1 cellular context compared by ENCODE assay signal in genomic region chr5:83076742-83077661, GRCh38.
TF ChIP-seq lines count a peak whose summit lies in the region.

A gene with protein sequence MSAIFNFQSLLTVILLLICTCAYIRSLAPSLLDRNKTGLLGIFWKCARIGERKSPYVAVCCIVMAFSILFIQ (minus strand): TSS chr5:83077394. CDS start chr5:83077323, 71 bp downstream.
TSS of gene XRCC4 (plus strand) at chr5:83077547. CDS start at chr5:83104920, 27,373 bp downstream.

TF ChIP-seq in HepG2, 621 proteins besides CTCF, POLR2A, EP300 and RAD21 (continued from another document and continues in another):
- TF ChIP-seq HNF4G (IDR thresholded peaks at IDR 0.05; ENCODE audit: borderline replicate concordance, low read depth, low read length): no peak; the same call in 1 of the 2 replicates
- TF ChIP-seq HNF4G (CRISPR knock-in tag; IDR thresholded peaks at IDR 0.05; ENCODE audit: borderline replicate concordance, low read depth): no peak
- TF ChIP-seq ZNF205 (CRISPR knock-in tag; IDR thresholded peaks at IDR 0.05): no peak
- no peak for TF ChIP-seq ZNF235 (CRISPR knock-in tag; IDR thresholded peaks at IDR 0.05; ENCODE audit: borderline replicate concordance)
- no peak for TF ChIP-seq ARHGAP35 (CRISPR knock-in tag; IDR thresholded peaks at IDR 0.05; ENCODE audit: borderline replicate concordance)
- no peak for TF ChIP-seq ZFP62 (CRISPR knock-in tag; IDR thresholded peaks at IDR 0.05)
- no peak for TF ChIP-seq TBP (CRISPR knock-in tag; IDR thresholded peaks at IDR 0.05)
- TF ChIP-seq, protein P1, sequence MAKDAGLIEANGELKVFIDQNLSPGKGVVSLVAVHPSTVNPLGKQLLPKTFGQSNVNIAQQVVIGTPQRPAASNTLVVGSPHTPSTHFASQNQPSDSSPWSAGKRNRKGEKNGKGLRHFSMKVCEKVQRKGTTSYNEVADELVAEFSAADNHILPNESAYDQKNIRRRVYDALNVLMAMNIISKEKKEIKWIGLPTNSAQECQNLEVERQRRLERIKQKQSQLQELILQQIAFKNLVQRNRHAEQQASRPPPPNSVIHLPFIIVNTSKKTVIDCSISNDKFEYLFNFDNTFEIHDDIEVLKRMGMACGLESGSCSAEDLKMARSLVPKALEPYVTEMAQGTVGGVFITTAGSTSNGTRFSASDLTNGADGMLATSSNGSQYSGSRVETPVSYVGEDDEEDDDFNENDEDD (CRISPR knock-in tag; IDR thresholded peaks at IDR 0.05; ENCODE audit: borderline replicate concordance): peak; percentile 92
- TF ChIP-seq CHCHD3 (CRISPR knock-in tag; IDR thresholded peaks at IDR 0.05): no peak
- TF ChIP-seq RBFOX2 (IDR thresholded peaks at IDR 0.05; ENCODE audit: low read depth, low read length): peak; percentile 92
- TF ChIP-seq ATF1 (CRISPR knock-in tag; IDR thresholded peaks at IDR 0.05): peak; percentile 90
- no peak for TF ChIP-seq NPAS2 (CRISPR knock-in tag; IDR thresholded peaks at IDR 0.05; ENCODE audit: borderline replicate concordance)
- TF ChIP-seq CBX2 (IDR thresholded peaks at IDR 0.05; ENCODE audit: low read depth, low read length): no peak
- no peak for TF ChIP-seq CBX2 (CRISPR knock-in tag; IDR thresholded peaks at IDR 0.05; ENCODE audit: low read depth)
- no peak; the same call in 1 of the 2 replicates for TF ChIP-seq ZNF747 (CRISPR knock-in tag; IDR thresholded peaks at IDR 0.05; ENCODE audit: borderline replicate concordance)
- TF ChIP-seq, protein P2, sequence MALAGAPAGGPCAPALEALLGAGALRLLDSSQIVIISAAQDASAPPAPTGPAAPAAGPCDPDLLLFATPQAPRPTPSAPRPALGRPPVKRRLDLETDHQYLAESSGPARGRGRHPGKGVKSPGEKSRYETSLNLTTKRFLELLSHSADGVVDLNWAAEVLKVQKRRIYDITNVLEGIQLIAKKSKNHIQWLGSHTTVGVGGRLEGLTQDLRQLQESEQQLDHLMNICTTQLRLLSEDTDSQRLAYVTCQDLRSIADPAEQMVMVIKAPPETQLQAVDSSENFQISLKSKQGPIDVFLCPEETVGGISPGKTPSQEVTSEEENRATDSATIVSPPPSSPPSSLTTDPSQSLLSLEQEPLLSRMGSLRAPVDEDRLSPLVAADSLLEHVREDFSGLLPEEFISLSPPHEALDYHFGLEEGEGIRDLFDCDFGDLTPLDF (CRISPR knock-in tag; IDR thresholded peaks at IDR 0.05): peak; percentile 81
- TF ChIP-seq, protein P3, sequence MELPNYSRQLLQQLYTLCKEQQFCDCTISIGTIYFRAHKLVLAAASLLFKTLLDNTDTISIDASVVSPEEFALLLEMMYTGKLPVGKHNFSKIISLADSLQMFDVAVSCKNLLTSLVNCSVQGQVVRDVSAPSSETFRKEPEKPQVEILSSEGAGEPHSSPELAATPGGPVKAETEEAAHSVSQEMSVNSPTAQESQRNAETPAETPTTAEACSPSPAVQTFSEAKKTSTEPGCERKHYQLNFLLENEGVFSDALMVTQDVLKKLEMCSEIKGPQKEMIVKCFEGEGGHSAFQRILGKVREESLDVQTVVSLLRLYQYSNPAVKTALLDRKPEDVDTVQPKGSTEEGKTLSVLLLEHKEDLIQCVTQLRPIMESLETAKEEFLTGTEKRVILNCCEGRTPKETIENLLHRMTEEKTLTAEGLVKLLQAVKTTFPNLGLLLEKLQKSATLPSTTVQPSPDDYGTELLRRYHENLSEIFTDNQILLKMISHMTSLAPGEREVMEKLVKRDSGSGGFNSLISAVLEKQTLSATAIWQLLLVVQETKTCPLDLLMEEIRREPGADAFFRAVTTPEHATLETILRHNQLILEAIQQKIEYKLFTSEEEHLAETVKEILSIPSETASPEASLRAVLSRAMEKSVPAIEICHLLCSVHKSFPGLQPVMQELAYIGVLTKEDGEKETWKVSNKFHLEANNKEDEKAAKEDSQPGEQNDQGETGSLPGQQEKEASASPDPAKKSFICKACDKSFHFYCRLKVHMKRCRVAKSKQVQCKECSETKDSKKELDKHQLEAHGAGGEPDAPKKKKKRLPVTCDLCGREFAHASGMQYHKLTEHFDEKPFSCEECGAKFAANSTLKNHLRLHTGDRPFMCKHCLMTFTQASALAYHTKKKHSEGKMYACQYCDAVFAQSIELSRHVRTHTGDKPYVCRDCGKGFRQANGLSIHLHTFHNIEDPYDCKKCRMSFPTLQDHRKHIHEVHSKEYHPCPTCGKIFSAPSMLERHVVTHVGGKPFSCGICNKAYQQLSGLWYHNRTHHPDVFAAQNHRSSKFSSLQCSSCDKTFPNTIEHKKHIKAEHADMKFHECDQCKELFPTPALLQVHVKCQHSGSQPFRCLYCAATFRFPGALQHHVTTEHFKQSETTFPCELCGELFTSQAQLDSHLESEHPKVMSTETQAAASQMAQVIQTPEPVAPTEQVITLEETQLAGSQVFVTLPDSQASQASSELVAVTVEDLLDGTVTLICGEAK (IDR thresholded peaks at IDR 0.05): peak; percentile 83
- TF ChIP-seq, protein P3 (CRISPR knock-in tag; IDR thresholded peaks at IDR 0.05): peak; percentile 39; the same call in 1 of the 2 replicates
- TF ChIP-seq MATR3 (CRISPR knock-in tag; IDR thresholded peaks at IDR 0.05): no peak
- no peak for TF ChIP-seq FOSL1 (CRISPR knock-in tag; IDR thresholded peaks at IDR 0.05; ENCODE audit: borderline replicate concordance)
- no peak for TF ChIP-seq SKIL (CRISPR knock-in tag; IDR thresholded peaks at IDR 0.05; ENCODE audit: borderline replicate concordance)
- TF ChIP-seq, protein P4, sequence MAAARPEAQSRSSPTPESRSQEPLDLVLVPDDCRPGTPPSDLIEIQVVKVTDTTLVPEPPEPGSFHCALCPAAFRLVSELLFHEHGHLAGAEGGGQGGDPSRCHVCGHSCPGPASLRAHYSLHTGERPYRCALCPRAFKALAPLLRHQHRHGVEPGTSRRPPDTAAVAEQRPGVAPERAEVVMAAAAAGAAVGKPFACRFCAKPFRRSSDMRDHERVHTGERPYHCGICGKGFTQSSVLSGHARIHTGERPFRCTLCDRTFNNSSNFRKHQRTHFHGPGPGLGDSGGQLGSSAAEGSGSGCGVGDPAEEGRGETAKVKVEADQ (CRISPR knock-in tag; IDR thresholded peaks at IDR 0.05; ENCODE audit: borderline replicate concordance): no peak
- TF ChIP-seq KLF13 (CRISPR knock-in tag; IDR thresholded peaks at IDR 0.05): no peak
- no peak for TF ChIP-seq ZNF773 (CRISPR knock-in tag; IDR thresholded peaks at IDR 0.05; ENCODE audit: borderline replicate concordance)
- TF ChIP-seq PHF21A (CRISPR knock-in tag; IDR thresholded peaks at IDR 0.05): no peak
- 0 out of 2 replicates have a peak, but pooled peaks have one; percentile 24 for TF ChIP-seq KLF12 (CRISPR knock-in tag; IDR thresholded peaks at IDR 0.05; ENCODE audit: borderline replicate concordance)
- no peak for TF ChIP-seq MAFG (CRISPR knock-in tag; IDR thresholded peaks at IDR 0.05)
- TF ChIP-seq ATF3 (CRISPR knock-in tag; IDR thresholded peaks at IDR 0.05): no peak
- TF ChIP-seq SIN3A (IDR thresholded peaks at IDR 0.05; ENCODE audit: borderline replicate concordance, low read depth, low read length): peak; percentile 95
- TF ChIP-seq, protein P5, sequence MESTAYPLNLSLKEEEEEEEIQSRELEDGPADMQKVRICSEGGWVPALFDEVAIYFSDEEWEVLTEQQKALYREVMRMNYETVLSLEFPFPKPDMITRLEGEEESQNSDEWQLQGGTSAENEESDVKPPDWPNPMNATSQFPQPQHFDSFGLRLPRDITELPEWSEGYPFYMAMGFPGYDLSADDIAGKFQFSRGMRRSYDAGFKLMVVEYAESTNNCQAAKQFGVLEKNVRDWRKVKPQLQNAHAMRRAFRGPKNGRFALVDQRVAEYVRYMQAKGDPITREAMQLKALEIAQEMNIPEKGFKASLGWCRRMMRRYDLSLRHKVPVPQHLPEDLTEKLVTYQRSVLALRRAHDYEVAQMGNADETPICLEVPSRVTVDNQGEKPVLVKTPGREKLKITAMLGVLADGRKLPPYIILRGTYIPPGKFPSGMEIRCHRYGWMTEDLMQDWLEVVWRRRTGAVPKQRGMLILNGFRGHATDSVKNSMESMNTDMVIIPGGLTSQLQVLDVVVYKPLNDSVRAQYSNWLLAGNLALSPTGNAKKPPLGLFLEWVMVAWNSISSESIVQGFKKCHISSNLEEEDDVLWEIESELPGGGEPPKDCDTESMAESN (CRISPR knock-in tag; conservative IDR thresholded peaks at IDR 0.05): peak; percentile 17; the same call in 1 of the 2 replicates
- no peak for TF ChIP-seq ZNF562 (CRISPR knock-in tag; IDR thresholded peaks at IDR 0.05; ENCODE audit: borderline replicate concordance)
- TF ChIP-seq, protein P6, sequence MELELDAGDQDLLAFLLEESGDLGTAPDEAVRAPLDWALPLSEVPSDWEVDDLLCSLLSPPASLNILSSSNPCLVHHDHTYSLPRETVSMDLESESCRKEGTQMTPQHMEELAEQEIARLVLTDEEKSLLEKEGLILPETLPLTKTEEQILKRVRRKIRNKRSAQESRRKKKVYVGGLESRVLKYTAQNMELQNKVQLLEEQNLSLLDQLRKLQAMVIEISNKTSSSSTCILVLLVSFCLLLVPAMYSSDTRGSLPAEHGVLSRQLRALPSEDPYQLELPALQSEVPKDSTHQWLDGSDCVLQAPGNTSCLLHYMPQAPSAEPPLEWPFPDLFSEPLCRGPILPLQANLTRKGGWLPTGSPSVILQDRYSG (CRISPR knock-in tag; IDR thresholded peaks at IDR 0.05): no peak
- peak; percentile 52; the same call in 1 of the 2 replicates for TF ChIP-seq DR1 (CRISPR knock-in tag; IDR thresholded peaks at IDR 0.05)
- no peak for TF ChIP-seq ZNF24 (IDR thresholded peaks at IDR 0.05)
- TF ChIP-seq ZNF776 (CRISPR knock-in tag; IDR thresholded peaks at IDR 0.05): 0 out of 2 replicates have a peak, but pooled peaks have one; percentile 52
- 0 out of 2 replicates have a peak, but pooled peaks have one; percentile 1 for TF ChIP-seq BCL6 (CRISPR knock-in tag; IDR thresholded peaks at IDR 0.05)
- peak; percentile 66 for TF ChIP-seq ZBTB38 (CRISPR knock-in tag; IDR thresholded peaks at IDR 0.05)
- TF ChIP-seq ZNF496 (CRISPR knock-in tag; IDR thresholded peaks at IDR 0.05; ENCODE audit: insufficient replicate concordance): no peak
- no peak for TF ChIP-seq PCBP1 (IDR thresholded peaks at IDR 0.05; ENCODE audit: borderline replicate concordance, low read depth, low read length)
- TF ChIP-seq JUN (CRISPR knock-in tag; IDR thresholded peaks at IDR 0.05): no peak
- TF ChIP-seq SCMH1 (CRISPR knock-in tag; IDR thresholded peaks at IDR 0.05; ENCODE audit: borderline replicate concordance): no peak
- TF ChIP-seq POGZ (CRISPR knock-in tag; IDR thresholded peaks at IDR 0.05): peak; percentile 94
- 0 out of 2 replicates have a peak, but pooled peaks have one; percentile 0 for TF ChIP-seq ZMYM3 (CRISPR knock-in tag; IDR thresholded peaks at IDR 0.05)
- no peak for TF ChIP-seq ZFP36L2 (CRISPR knock-in tag; IDR thresholded peaks at IDR 0.05)
